ENCODE assay signal across 24 cellular contexts in genomic region chr7:135842446-135843175, GRCh38.
A peak's percentile ranks its signal among the peaks of the same experiment; 100 is the strongest.
DNase-seq lines count a peak whose midpoint lies in the region; ATAC-seq and TF ChIP-seq lines count a peak whose summit lies in the region.
"Had no signal": no experiment of that assay in that cellular context is flagged by ENCODE, and none has a peak within 500 bp of the region (broad histone marks: within the 10 kb centered on the region; RNA-seq: fewer than 3 reads in every experiment).

No MANE protein-coding gene starts in this region.

- H3K36me3 Mint-ChIP-seq in stimulated activated naive B cell treated with anti-CD40 and anti-IgM and Interleukin-4, amounts not matched to agents 10 μg/mL and 1 μg/mL and 100 μg/mL, for 72 hours = no peaks in the 10 kb centered on the region
- H3K36me3 Mint-ChIP-seq: activated naive CD8-positive, alpha-beta T cell; IgD-negative memory B cell; stimulated activated memory B cell treated with anti-CD40 and anti-IgM and Interleukin-4, amounts not matched to agents 10 μg/mL and 1 μg/mL and 100 μg/mL, for 72 hours had no signal

- H3K4me3 ChIP-seq in fibroblast of the aortic adventitia (ENCODE audit: low read depth, low read length) = no peak overlapping the region
- H3K4me3 ChIP-seq: heart right ventricle, SK-N-MC, upper lobe of left lung had no signal

- H3K9me3 Mint-ChIP-seq in stimulated activated naive B cell treated with anti-CD40 and anti-IgM and Interleukin-4, amounts not matched to agents 10 μg/mL and 1 μg/mL and 100 μg/mL, for 72 hours = no peaks in the 10 kb centered on the region
- H3K9me3 Mint-ChIP-seq: activated CD8-positive, alpha-beta T cell treated with anti-CD3 and anti-CD28 coated beads for 36 hours; IgD-negative memory B cell; stimulated activated memory B cell treated with anti-CD40 and anti-IgM and Interleukin-4, amounts not matched to agents 10 μg/mL and 1 μg/mL and 100 μg/mL, for 72 hours had no signal

- no peak for TF ChIP-seq CTCF in fibroblast of the aortic adventitia (IDR thresholded peaks at IDR 0.05; ENCODE audit: insufficient read depth, low read length)

- no peak overlapping the region for H3K4me3 Mint-ChIP-seq in stimulated activated naive B cell treated with anti-CD40 and anti-IgM and Interleukin-4, amounts not matched to agents 10 μg/mL and 1 μg/mL and 100 μg/mL, for 72 hours
- H3K4me3 Mint-ChIP-seq: activated CD8-positive, alpha-beta T cell treated with anti-CD3 and anti-CD28 coated beads for 36 hours; activated naive CD8-positive, alpha-beta T cell; stimulated activated memory B cell treated with anti-CD40 and anti-IgM and Interleukin-4, amounts not matched to agents 10 μg/mL and 1 μg/mL and 100 μg/mL, for 72 hours; T-helper 17 cell had no signal

- H3K27me3 Mint-ChIP-seq in stimulated activated naive B cell treated with anti-CD40 and anti-IgM and Interleukin-4, amounts not matched to agents 10 μg/mL and 1 μg/mL and 100 μg/mL, for 72 hours = no peaks in the 10 kb centered on the region
- H3K27me3 Mint-ChIP-seq: activated CD8-positive, alpha-beta T cell treated with anti-CD3 and anti-CD28 coated beads for 36 hours; activated naive CD8-positive, alpha-beta T cell; stimulated activated memory B cell treated with anti-CD40 and anti-IgM and Interleukin-4, amounts not matched to agents 10 μg/mL and 1 μg/mL and 100 μg/mL, for 72 hours; T-helper 17 cell had no signal

- peak; percentile 21 for DNase-seq in amniotic epithelial cell (ENCODE audit: low read depth)
- DNase-seq in fibroblast of the aortic adventitia (ENCODE audit: low read depth) = peak; percentile 7
- no peak for DNase-seq in stimulated activated naive B cell treated with anti-CD40 and anti-IgM and Interleukin-4, amounts not matched to agents 10 μg/mL and 1 μg/mL and 100 μg/mL, for 72 hours
- no peak for DNase-seq in T-helper 2 cell
- no peak for DNase-seq in activated gamma-delta T cell treated with Interleukin-2 at 50 U/mL for 16 hours
- DNase-seq: activated CD8-positive, alpha-beta T cell treated with anti-CD3 and anti-CD28 coated beads for 36 hours; central memory CD4-positive, alpha-beta T cell; dermis blood vessel endothelial cell; heart right ventricle; left cardiac atrium; NCI-H1105; NCI-H2029 treated with DMSO at 0.1 percent for 48 hours; NCI-H748 treated with DMSO at 0.1 percent for 48 hours; stimulated activated CD4-positive, alpha-beta T cell treated with anti-CD3 and anti-CD28 coated beads, Interleukin-4, amount 100 ng/mL, for 4 hours; T-helper 17 cell; upper lobe of left lung had no signal

- peaks cover 9 to 17% of the 10 kb centered on the region in 2 donors for H3K4me1 Mint-ChIP-seq in stimulated activated naive B cell treated with anti-CD40 and anti-IgM and Interleukin-4, amounts not matched to agents 10 μg/mL and 1 μg/mL and 100 μg/mL, for 72 hours

- H3K27ac Mint-ChIP-seq in stimulated activated naive B cell treated with anti-CD40 and anti-IgM and Interleukin-4, amounts not matched to agents 10 μg/mL and 1 μg/mL and 100 μg/mL, for 72 hours = peak overlapping the region; percentile 14
- H3K27ac Mint-ChIP-seq: activated CD8-positive, alpha-beta T cell treated with anti-CD3 and anti-CD28 coated beads for 36 hours; activated naive CD8-positive, alpha-beta T cell; IgD-negative memory B cell; progenitor cell of endocrine pancreas; stimulated activated memory B cell treated with anti-CD40 and anti-IgM and Interleukin-4, amounts not matched to agents 10 μg/mL and 1 μg/mL and 100 μg/mL, for 72 hours; T-helper 17 cell had no signal

- ATAC-seq in HG03025 (IDR thresholded peaks at IDR 0.05; ENCODE audit: low FRiP score, unreplicated experiment) (peak; percentile 3), GM21390 (IDR thresholded peaks at IDR 0.05; ENCODE audit: unreplicated experiment) (no peak)
- peak; percentile 4 to 16 for ATAC-seq in stimulated activated naive B cell treated with anti-CD40 and anti-IgM and Interleukin-4, amounts not matched to agents 10 μg/mL and 1 μg/mL and 100 μg/mL, for 72 hours (replicated peaks)
- ATAC-seq: activated CD8-positive, alpha-beta T cell treated with anti-CD3 and anti-CD28 coated beads for 36 hours; heart right ventricle; left cardiac atrium; sciatic nerve; T-helper 17 cell had no signal

Comparison
In these comparisons a context has a peak if more than half of its experiments do, and no peak if none do; other contexts are left out.
1. DNase-seq: peak in amniotic epithelial cell (single experiment) and fibroblast of the aortic adventitia (single experiment); none in stimulated activated naive B cell treated with anti-CD40 and anti-IgM and Interleukin-4, amounts not matched to agents 10 μg/mL and 1 μg/mL and 100 μg/mL, for 72 hours (single experiment), T-helper 2 cell (0 of 5) and activated gamma-delta T cell treated with Interleukin-2 at 50 U/mL for 16 hours (single experiment).